Comparison of ENCODE assay signal across 4 cellular contexts in genomic region chr1:207525239-207525638, GRCh38. TPM values are rescaled to one million over a fixed set of nuclear protein-coding genes. Genes with fewer than 3 reads are reported as not detected.
"Had no signal": no experiment of that assay in that cellular context is flagged by ENCODE, and none has a peak within 500 bp of the region (broad histone marks: within the 10 kb centered on the region; RNA-seq: fewer than 3 reads in every experiment).

No MANE protein-coding gene starts in this region.

RNA-seq across cellular contexts. Expression of gene CR1, which starts 29.3 kb away (rescaled TPM):
- total RNA-seq: neural crest cell, osteocyte, pulmonary artery endothelial cell, smooth muscle cell had no signal
